In genomic region chr2:41722668-41723369, GRCh38 we compare ENCODE assay signal across 9 cellular contexts.
DNase-seq lines count a peak whose midpoint lies in the region; ATAC-seq and TF ChIP-seq lines count a peak whose summit lies in the region.
"Had no signal": no experiment of that assay in that cellular context is flagged by ENCODE, and none has a peak within 500 bp of the region (broad histone marks: within the 10 kb centered on the region; RNA-seq: fewer than 3 reads in every experiment).

No MANE protein-coding gene starts in this region.

- H3K9me3 Mint-ChIP-seq in type B pancreatic cell, result peaks cover 7% of the 10 kb centered on the region

- DNase-seq in NCI-H1105 treated with DMSO at 0.1 percent for 48 hours (lab: John Stamatoyannopoulos, UW), result peak; percentile 11
- DNase-seq in NCI-H1105 (lab: John Stamatoyannopoulos, UW), result no peak
- peak; percentile 75 for DNase-seq in brain microvascular endothelial cell
- peak; percentile 74 for DNase-seq in kidney tubule cell (ENCODE audit: low spot score)
- DNase-seq in type B pancreatic cell (ENCODE audit: extremely low spot score, unreplicated experiment), result no peak
- DNase-seq in cerebellar cortex (ENCODE audit: low spot score), result no peak
- no peak for DNase-seq in Ammon's horn (ENCODE audit: low spot score)
- DNase-seq: effector memory CD4-positive, alpha-beta T cell had no signal

- no peaks in the 10 kb centered on the region for H3K36me3 Mint-ChIP-seq in type B pancreatic cell

- H3K36me3 ChIP-seq in brain microvascular endothelial cell (replicated peaks), result no peaks in the 10 kb centered on the region

- no peaks in the 10 kb centered on the region for H3K27me3 ChIP-seq in brain microvascular endothelial cell (replicated peaks)

- in situ Hi-C loops in brain microvascular endothelial cell (cut with HindIII; ENCODE audit: low pct_ligation_motif_present, low sequenced_read_pairs), result no loop called here

- H3K27ac ChIP-seq in brain microvascular endothelial cell, result peak overlapping the region; percentile 67

- TF ChIP-seq CTCF in brain microvascular endothelial cell (IDR thresholded peaks at IDR 0.05; ENCODE audit: low read depth, low read length, missing control alignments), result no peak
- no peak for TF ChIP-seq CTCF in type B pancreatic cell (conservative IDR thresholded peaks at IDR 0.05)

- no peak overlapping the region for H3K4me3 ChIP-seq in brain microvascular endothelial cell (ENCODE audit: low read depth, low read length)

- H3K4me3 Mint-ChIP-seq in type B pancreatic cell, result no peak overlapping the region

- peaks cover 37% of the 10 kb centered on the region for H3K4me1 Mint-ChIP-seq in type B pancreatic cell (ENCODE audit: unreplicated experiment)

- ATAC-seq in GM18867 (IDR thresholded peaks at IDR 0.05; ENCODE audit: unreplicated experiment), result no peak

- H3K27ac Mint-ChIP-seq in type B pancreatic cell, result peak overlapping the region; percentile 49

- no peaks in the 10 kb centered on the region for H3K27me3 Mint-ChIP-seq in type B pancreatic cell

Comparison
In these comparisons a context has a peak if more than half of its experiments do, and no peak if none do; other contexts are left out.
1. DNase-seq: peak in NCI-H1105 treated with DMSO at 0.1 percent for 48 hours (single experiment), brain microvascular endothelial cell (single experiment) and kidney tubule cell (single experiment); none in NCI-H1105 (single experiment), type B pancreatic cell (single experiment), cerebellar cortex (single experiment) and Ammon's horn (single experiment).